In the genomic region with DNA sequence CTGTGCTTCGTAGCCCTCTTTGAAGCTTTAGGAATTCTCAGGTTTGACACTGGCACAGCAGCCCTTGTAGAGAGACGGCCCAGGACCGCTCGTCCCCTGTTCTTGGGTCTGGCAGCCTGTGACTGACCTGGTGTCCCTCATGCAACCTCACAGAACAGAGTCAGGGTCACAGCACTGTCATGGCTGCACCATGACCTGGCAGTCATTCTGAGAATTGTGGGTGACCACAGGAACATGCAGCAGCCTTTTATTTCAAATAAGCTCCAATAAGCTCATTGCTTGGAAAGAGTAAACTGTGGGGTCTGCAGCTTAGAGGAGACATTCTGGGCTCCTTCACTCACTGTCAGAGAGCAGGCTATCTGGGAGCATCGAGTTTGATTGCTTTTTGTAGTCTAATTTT, we compare ENCODE assay signal across 23 cellular contexts. TPM values are rescaled to one million over a fixed set of nuclear protein-coding genes. Genes with fewer than 3 reads are reported as not detected.
DNase-seq lines count a peak whose midpoint lies in the region; ATAC-seq, FAIRE-seq and TF ChIP-seq lines count a peak whose summit lies in the region.
"Had no signal": no experiment of that assay in that cellular context is flagged by ENCODE, and none has a peak within 500 bp of the region (broad histone marks: within the 10 kb centered on the region; RNA-seq: fewer than 3 reads in every experiment).

No MANE protein-coding gene starts in this region.

- H3K27ac ChIP-seq in GM12878 (ENCODE audit: control insufficient read depth, insufficient read depth) = no peak overlapping the region
- H3K27ac ChIP-seq: SJCRH30 had no signal

- no peaks in the 10 kb centered on the region for H3K4me1 Mint-ChIP-seq in stimulated activated naive CD8-positive, alpha-beta T cell treated with anti-CD3 and anti-CD28 coated beads, Interleukin-15, amount 100 ng/mL, for 72 hours

- H2AFZ ChIP-seq in GM12878 (ENCODE audit: control insufficient read depth, low read depth, low read length) = no peak overlapping the region

- TF ChIP-seq EP300 in GM12878 (IDR thresholded peaks at IDR 0.05; ENCODE audit: borderline replicate concordance in 1 of 2, control insufficient read depth in 1 of 2, low read depth in 2 of 2, low read length in 2 of 2) = no peak

- TF ChIP-seq RAD21 in GM12878 (IDR thresholded peaks at IDR 0.05; ENCODE audit: insufficient read depth, low read depth, low read length) = no peak

- no peaks in the 10 kb centered on the region for H3K9me3 ChIP-seq in GM12878 (replicated peaks; ENCODE audit: control insufficient read depth, insufficient read depth, low read length)
- H3K9me3 ChIP-seq: SJCRH30 had no signal

- WGBS in GM12878 (ENCODE audit: insufficient coverage, insufficient replicate concordance, low lambda C conversion rate, missing lambda C conversion rate) = 18% methylated on average over 5 of the region's 5 CpGs

- intact Hi-C loops in GM12878 (cut with micrococcal nuclease; ENCODE audit: unreplicated experiment) = no loop called here

- no peak overlapping the region for H3K9ac ChIP-seq in GM12878 (ENCODE audit: control insufficient read depth, insufficient read depth, low read length)

- peak; percentile 43 for DNase-seq in activated CD8-positive, alpha-beta memory T cell treated with anti-CD3 and anti-CD28 coated beads, Interleukin-2, amount 50 U/mL, for 48 hours
- DNase-seq in activated CD8-positive, alpha-beta memory T cell treated with anti-CD3 and anti-CD28 coated beads, Interleukin-2, amount 50 U/mL, for 4 hours = no peak
- no peak for DNase-seq in GM12878 (ENCODE audit: low read depth, low spot score)
- DNase-seq in stimulated activated naive CD8-positive, alpha-beta T cell treated with anti-CD3 and anti-CD28 coated beads, Interleukin-15, amount 100 ng/mL, for 72 hours = no peak
- DNase-seq in NK-92 treated with Interleukin-12 subunit alpha and Interleukin-12 subunit beta, amount 100 ng/mL, for 24 hours (lab: John Stamatoyannopoulos, UW) = no peak
- DNase-seq in NCI-H446 (lab: John Stamatoyannopoulos, UW) = no peak
- DNase-seq: 8988T, EL, IMR-90, NCI-H1105 treated with DMSO at 0.1 percent for 48 hours, NCI-H2029 treated with DMSO at 0.1 percent for 48 hours, NCI-H226, NCI-H524, NCI-H774, SJCRH30, T-helper 1 cell had no signal

- TF ChIP-seq POLR2A in GM12878 (IDR thresholded peaks at IDR 0.05; ENCODE audit: low read depth, low read length) = no peak

- H3K4me3 ChIP-seq in GM12878 = no peak overlapping the region
- H3K4me3 ChIP-seq: SJCRH30 had no signal

- POLR2A ChIA-PET in GM12878 (lab: Charles Lee) = no interaction called here

- no peak for TF ChIP-seq CTCF in GM12878 (IDR thresholded peaks at IDR 0.05 in 2 of 3, conservative IDR thresholded peaks at IDR 0.05 in 1 of 3; ENCODE audit: control insufficient read depth in 2 of 3, extremely low read depth in 1 of 3, insufficient read depth in 1 of 3, low read depth in 3 of 3, low read length in 3 of 3)

- no peak for FAIRE-seq in GM12878 (lab: Jason Lieb, UNC)
- FAIRE-seq: GM18507, GM19239, H54 had no signal

- H3K4me1 ChIP-seq in GM12878 (ENCODE audit: control insufficient read depth, insufficient read depth, low read length) = no peaks in the 10 kb centered on the region
- H3K4me1 ChIP-seq: SJCRH30 had no signal

- H4K20me1 ChIP-seq in GM12878 (ENCODE audit: control insufficient read depth, insufficient read depth) = no peaks in the 10 kb centered on the region

- H3K36me3 ChIP-seq in GM12878 (ENCODE audit: control insufficient read depth in 2 of 2, insufficient read depth in 2 of 2, low read length in 1 of 2) = no peaks in the 10 kb centered on the region
- H3K36me3 ChIP-seq: SJCRH30 had no signal

- H3K4me3 Mint-ChIP-seq in stimulated activated naive CD8-positive, alpha-beta T cell treated with anti-CD3 and anti-CD28 coated beads, Interleukin-15, amount 100 ng/mL, for 72 hours = no peak overlapping the region

- H3K27me3 ChIP-seq in GM12878 (replicated peaks in 1 of 2; ENCODE audit: control insufficient read depth in 2 of 2, insufficient read depth in 2 of 2, low read length in 1 of 2) = no peaks in the 10 kb centered on the region

- in situ Hi-C loops in GM12878 (cut with MboI) = no loop called here

- no peaks in the 10 kb centered on the region for H3K9me3 Mint-ChIP-seq in stimulated activated naive CD8-positive, alpha-beta T cell treated with anti-CD3 and anti-CD28 coated beads, Interleukin-15, amount 100 ng/mL, for 72 hours
- H3K9me3 Mint-ChIP-seq: CD14-positive monocyte had no signal

- BruUV-seq in GM12878 (replicated peaks; lab: Mats Ljungman, UMichigan) = no TSS peak

- H3K27me3 Mint-ChIP-seq in stimulated activated naive CD8-positive, alpha-beta T cell treated with anti-CD3 and anti-CD28 coated beads, Interleukin-15, amount 100 ng/mL, for 72 hours = peaks cover 27% of the 10 kb centered on the region

- SMC1A ChIA-PET in GM12878 (lab: Charles Lee; ENCODE audit: uncharacterized antibody, unreplicated experiment) = no interaction called here

- no peaks in the 10 kb centered on the region for H3K79me2 ChIP-seq in GM12878 (ENCODE audit: control insufficient read depth, insufficient read depth, low read length)

- RAD21 ChIA-PET in GM12878 (lab: Charles Lee; ENCODE audit: unreplicated experiment) = interaction anchor here (0.5 to 0.9 kb wide), 3 partner anchors 49 to 199 kb away, joined by 3 read pairs; no protein-coding TSS in a partner anchor

- no peak overlapping the region for H3K4me2 ChIP-seq in GM12878 (ENCODE audit: control insufficient read depth, insufficient read depth)

- no peak overlapping the region for H3K27ac Mint-ChIP-seq in stimulated activated naive CD8-positive, alpha-beta T cell treated with anti-CD3 and anti-CD28 coated beads, Interleukin-15, amount 100 ng/mL, for 72 hours
- H3K27ac Mint-ChIP-seq: CD14-positive monocyte had no signal

- CTCF ChIA-PET in GM12878 (lab: Yijun Ruan, JAX) = interaction anchor here (1.1 kb wide), 1 partner anchor 200 kb away, joined by 4 read pairs; no protein-coding TSS in a partner anchor

- ATAC-seq in GM21529 (IDR thresholded peaks at IDR 0.05; ENCODE audit: unreplicated experiment) (peak; percentile 57), GM12878 (peak; percentile 90), GM21390 (IDR thresholded peaks at IDR 0.05; ENCODE audit: unreplicated experiment) (no peak)
- ATAC-seq in stimulated activated naive CD8-positive, alpha-beta T cell treated with anti-CD3 and anti-CD28 coated beads, Interleukin-15, amount 100 ng/mL, for 72 hours = peak; percentile 74

TF ChIP-seq in GM12878, 131 proteins besides CTCF, POLR2A, EP300 and RAD21 (continues in another document):
- TF ChIP-seq MXI1 (IDR thresholded peaks at IDR 0.05; ENCODE audit: low read depth, low read length) (no peak), MTA2 (IDR thresholded peaks at IDR 0.05; ENCODE audit: low read depth) (no peak), IRF4 (IDR thresholded peaks at IDR 0.05; ENCODE audit: low read depth, low read length) (peak; percentile 63; the same call in 1 of the 2 replicates), HSF1 (IDR thresholded peaks at IDR 0.05; ENCODE audit: low read depth, low read length) (no peak), YY1 (IDR thresholded peaks at IDR 0.05; ENCODE audit: low read depth, low read length) (peak; percentile 86)

RNA-seq across cellular contexts. Expression of gene MYO1G, which starts 42.5 kb away (rescaled TPM):
- total RNA-seq in GM12878 (2013; cell fraction: nucleolus; rRNA removed) = 406 and 444 TPM in 2 replicates
- total RNA-seq in GM12878 (2014; rRNA removed) (154 and 176 TPM in 2 replicates), GM12878 (2014; rRNA removed; fragmentation: Illumina TruSeq; extraction: Trizol) (63.7 and 66.1 TPM in 2 replicates), GM12878 (2021) (224 and 232 TPM in 2 replicates)
- 91.4 TPM for polyA plus RNA-seq in GM12878 (2011; ENCODE audit: low read depth)
- polyA plus RNA-seq in GM12878 (2011; rRNA removed) (54.3 and 118 TPM in 2 replicates), GM12878 (2014; fragmentation: Illumina TruSeq; extraction: Trizol) (36.1 and 77.2 TPM in 2 replicates), GM12878 (2014; fragmentation: Nextera tagmentation; extraction: Ambion mirVana) (1 to 10 TPM; 1.8 to 3.3 TPM), GM12878 (2014; rRNA removed) (150 and 184 TPM in 2 replicates), GM12878 (2016; fragmentation: Nextera tagmentation; extraction: Ambion mirVana) (100 to 1,000 TPM; 185 to 216 TPM)
- 111 and 152 TPM in 2 replicates for polyA plus RNA-seq in GM12878 (2011; cell fraction: cytosol; rRNA removed)
- 518 and 587 TPM in 2 replicates for polyA plus RNA-seq in GM12878 (2011; cell fraction: nucleus; rRNA removed)
- polyA plus RNA-seq in GM12878 (2012) = 195 and 215 TPM in 2 replicates
- 230 and 324 TPM in 2 replicates for polyA minus RNA-seq in GM12878 (2011; rRNA and poly(A)+ RNA removed)
- 97.1 and 110 TPM in 2 replicates for polyA minus RNA-seq in GM12878 (2011; cell fraction: cytosol; rRNA and poly(A)+ RNA removed)
- 238 and 294 TPM in 2 replicates for polyA minus RNA-seq in GM12878 (2011; cell fraction: nucleus; rRNA and poly(A)+ RNA removed)
- polyA plus RNA-seq: AG04450 had no signal

RNA-seq across cellular contexts. Expression of gene PURB, which starts 51.0 kb away (rescaled TPM):
- 43.4 and 43.6 TPM in 2 replicates for total RNA-seq in GM12878 (2013; cell fraction: nucleolus; rRNA removed)
- total RNA-seq in GM12878 (2014; rRNA removed) (9.0 and 10.1 TPM in 2 replicates), GM12878 (2014; rRNA removed; fragmentation: Illumina TruSeq; extraction: Trizol) (15.1 and 16.6 TPM in 2 replicates), GM12878 (2021) (17.3 and 18.6 TPM in 2 replicates)
- 7.6 TPM for polyA plus RNA-seq in GM12878 (2011; ENCODE audit: low read depth)
- polyA plus RNA-seq in GM12878 (2011; rRNA removed) (8.7 and 13.9 TPM in 2 replicates), GM12878 (2014; fragmentation: Illumina TruSeq; extraction: Trizol) (17.9 and 23.2 TPM in 2 replicates), GM12878 (2014; fragmentation: Nextera tagmentation; extraction: Ambion mirVana) (1 to 10 TPM; 2.5 to 2.8 TPM), GM12878 (2014; rRNA removed) (9.9 and 10.5 TPM in 2 replicates), GM12878 (2016; fragmentation: Nextera tagmentation; extraction: Ambion mirVana) (1 to 10 TPM in 1 of 2 experiments, under 1 TPM in 1; 0.77 to 1.5 TPM)
- 4.0 and 4.4 TPM in 2 replicates for polyA plus RNA-seq in GM12878 (2011; cell fraction: cytosol; rRNA removed)
- 7.5 and 8.0 TPM in 2 replicates for polyA plus RNA-seq in GM12878 (2011; cell fraction: nucleus; rRNA removed)
- 11.2 and 11.4 TPM in 2 replicates for polyA plus RNA-seq in GM12878 (2012)
- 5.1 and 5.8 TPM in 2 replicates for polyA minus RNA-seq in GM12878 (2011; rRNA and poly(A)+ RNA removed)
- 4.8 and 5.5 TPM in 2 replicates for polyA minus RNA-seq in GM12878 (2011; cell fraction: cytosol; rRNA and poly(A)+ RNA removed)
- 4.7 and 6.7 TPM in 2 replicates for polyA minus RNA-seq in GM12878 (2011; cell fraction: nucleus; rRNA and poly(A)+ RNA removed)
